18 cellular contexts compared by ENCODE assay signal in the genomic region with DNA sequence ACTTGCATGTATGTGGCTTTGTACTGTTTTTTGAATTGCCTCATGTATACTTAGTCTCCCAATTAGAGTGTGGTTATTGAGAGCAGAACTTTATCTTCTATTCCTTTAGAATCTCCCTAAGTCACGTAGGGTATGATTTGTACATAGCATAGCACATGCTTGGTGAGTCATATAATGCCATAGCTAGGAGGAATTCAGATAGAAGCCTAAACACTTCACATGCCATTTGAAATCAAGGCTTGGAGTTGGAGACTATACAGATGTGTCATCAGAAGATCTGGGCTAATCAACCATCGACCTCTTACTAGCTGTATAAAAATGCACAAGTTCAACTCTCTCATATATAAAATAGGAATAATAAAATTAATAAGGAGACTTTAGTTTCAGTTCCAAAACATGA.
"Had no signal": no experiment of that assay in that cellular context is flagged by ENCODE, and none has a peak within 500 bp of the region (broad histone marks: within the 10 kb centered on the region; RNA-seq: fewer than 3 reads in every experiment).

No MANE protein-coding gene starts in this region.

- H3K4me3 ChIP-seq: esophagus muscularis mucosa, heart right ventricle, psoas muscle, thoracic aorta had no signal

- H3K4me1 ChIP-seq: esophagus muscularis mucosa, heart right ventricle, psoas muscle had no signal

- DNase-seq: activated CD4-positive, alpha-beta T cell treated with anti-CD3 and anti-CD28 coated beads for 36 hours; activated CD8-positive, alpha-beta memory T cell treated with anti-CD3 and anti-CD28 coated beads, Interleukin-2, amount 50 U/mL, for 4 hours; activated CD8-positive, alpha-beta T cell treated with anti-CD3 and anti-CD28 coated beads for 36 hours; activated naive CD4-positive, alpha-beta T cell; cerebellar nuclear complex; endodermal cell; heart right ventricle; islet precursor cell; mammary epithelial cell; psoas muscle; stimulated activated CD4-positive, alpha-beta T cell treated with anti-CD3 and anti-CD28 coated beads, Interleukin-4, amount 100 ng/mL, for 1 hour; stimulated activated CD8-positive, alpha-beta memory T cell treated with anti-CD3 and anti-CD28 coated beads, Interleukin-4, amount 100 ng/mL, for 48 hours; stimulated activated naive CD8-positive, alpha-beta T cell treated with anti-CD3 and anti-CD28 coated beads, Interleukin-15, Interleukin-2, amounts not matched to agents 100 U/mL and 50 U/mL, for 24 hours; T-helper 9 cell had no signal

- FAIRE-seq: frontal cortex, urothelium cell line had no signal

- H3K27ac ChIP-seq: esophagus muscularis mucosa, heart right ventricle, psoas muscle, thoracic aorta had no signal

- H3K36me3 ChIP-seq: esophagus muscularis mucosa, heart right ventricle, thoracic aorta had no signal

- H3K9me3 ChIP-seq: thoracic aorta had no signal

- H3K27me3 ChIP-seq: esophagus muscularis mucosa, heart right ventricle had no signal
